29 cellular contexts compared by ENCODE assay signal in genomic region chr22:49101873-49102272, GRCh38.
"Had no signal": no experiment of that assay in that cellular context is flagged by ENCODE, and none has a peak within 500 bp of the region (broad histone marks: within the 10 kb centered on the region; RNA-seq: fewer than 3 reads in every experiment).

No MANE protein-coding gene starts in this region.

- DNase-seq: cortex of kidney; effector memory CD8-positive, alpha-beta T cell; erythroblast; esophagus squamous epithelium; foreskin melanocyte; glutamatergic neuron; heart right ventricle; hippocampal formation; kidney glomerular epithelial cell; left colon; left ventricle myocardium inferior; lower lobe of right lung; nephron progenitor cell; occipital lobe; pancreas; small intestine; stimulated activated CD4-positive, alpha-beta T cell treated with anti-CD3 and anti-CD28 coated beads, Interleukin-12 subunit alpha, Interleukin-12 subunit beta, amount 100 ng/mL, for 4 hours; stimulated activated CD4-positive, alpha-beta T cell treated with anti-CD3 and anti-CD28 coated beads, Interleukin-1b, Interleukin-23, amount 100 ng/mL, for 48 hours; stimulated activated CD4-positive, alpha-beta T cell treated with anti-CD3 and anti-CD28 coated beads, Interleukin-4, amount 100 ng/mL, for 1 hour; stimulated activated CD8-positive, alpha-beta memory T cell treated with anti-CD3 and anti-CD28 coated beads, Interleukin-4, amount 100 ng/mL, for 48 hours; stimulated activated naive CD4-positive, alpha-beta T cell; stimulated activated naive CD8-positive, alpha-beta T cell treated with anti-CD3 and anti-CD28 coated beads, Interleukin-15, amount 100 ng/mL, for 72 hours; transverse colon had no signal

- H3K4me1 ChIP-seq: esophagus squamous epithelium, heart right ventricle, left ventricle myocardium inferior, lower lobe of right lung, pancreas, transverse colon, vagina had no signal

- H3K4me3 ChIP-seq: esophagus squamous epithelium, heart right ventricle, left ventricle myocardium inferior, lower lobe of right lung, pancreas, suprapubic skin, transverse colon, vagina had no signal

- H3K36me3 ChIP-seq: esophagus squamous epithelium, heart right ventricle, left ventricle myocardium inferior, lower lobe of right lung, pancreas, suprapubic skin, transverse colon, vagina had no signal

- FAIRE-seq: endometrium, islet of Langerhans, pancreas, small intestine had no signal

- H3K36me3 Mint-ChIP-seq: naive thymus-derived CD8-positive, alpha-beta T cell had no signal

- H3K9me3 ChIP-seq: esophagus squamous epithelium, heart right ventricle, left ventricle myocardium inferior, lower lobe of right lung, pancreas, suprapubic skin, transverse colon, vagina had no signal

- H3K4me1 Mint-ChIP-seq: naive thymus-derived CD8-positive, alpha-beta T cell; stimulated activated naive CD8-positive, alpha-beta T cell treated with anti-CD3 and anti-CD28 coated beads, Interleukin-15, amount 100 ng/mL, for 72 hours had no signal

- H3K27ac ChIP-seq: esophagus squamous epithelium, heart right ventricle, left ventricle myocardium inferior, lower lobe of right lung, pancreas, suprapubic skin, transverse colon, vagina had no signal

- ATAC-seq: effector memory CD8-positive, alpha-beta T cell; heart right ventricle; left colon; lower lobe of right lung; naive thymus-derived CD8-positive, alpha-beta T cell; pancreas; stimulated activated naive CD8-positive, alpha-beta T cell treated with anti-CD3 and anti-CD28 coated beads, Interleukin-15, amount 100 ng/mL, for 72 hours had no signal

- H3K27me3 ChIP-seq: pancreas, vagina had no signal

- H3K27ac Mint-ChIP-seq: effector memory CD8-positive, alpha-beta T cell; naive thymus-derived CD8-positive, alpha-beta T cell; nephron progenitor cell; progenitor cell of endocrine pancreas had no signal

- H3K4me3 Mint-ChIP-seq: effector memory CD8-positive, alpha-beta T cell; naive thymus-derived CD8-positive, alpha-beta T cell; nephron progenitor cell; stimulated activated naive CD8-positive, alpha-beta T cell treated with anti-CD3 and anti-CD28 coated beads, Interleukin-15, amount 100 ng/mL, for 72 hours had no signal

- H3K9me3 Mint-ChIP-seq: effector memory CD8-positive, alpha-beta T cell; naive thymus-derived CD8-positive, alpha-beta T cell; nephron progenitor cell; stimulated activated naive CD8-positive, alpha-beta T cell treated with anti-CD3 and anti-CD28 coated beads, Interleukin-15, amount 100 ng/mL, for 72 hours had no signal
